13 cellular contexts compared by ENCODE assay signal in genomic region chr7:17474724-17475344, GRCh38.
DNase-seq lines count a peak whose midpoint lies in the region; ATAC-seq, FAIRE-seq and TF ChIP-seq lines count a peak whose summit lies in the region.
"Had no signal": no experiment of that assay in that cellular context is flagged by ENCODE, and none has a peak within 500 bp of the region (broad histone marks: within the 10 kb centered on the region; RNA-seq: fewer than 3 reads in every experiment).

No MANE protein-coding gene starts in this region.

- no peaks in the 10 kb centered on the region for H3F3A ChIP-seq in MM.1S (ENCODE audit: insufficient read depth, low read length)
- no peaks in the 10 kb centered on the region for H3F3A ChIP-seq in neural progenitor cell (ENCODE audit: low read depth)

- H3K79me2 ChIP-seq in MM.1S (ENCODE audit: low read length) (no peaks in the 10 kb centered on the region), neural progenitor cell (ENCODE audit: low read depth) (no peaks in the 10 kb centered on the region), hepatocyte (no peaks in the 10 kb centered on the region)

- no peak overlapping the region for H3K4me3 Mint-ChIP-seq in neural progenitor cell
- H3K4me3 Mint-ChIP-seq: activated CD8-positive, alpha-beta T cell treated with anti-CD3 and anti-CD28 coated beads, Interleukin-2, amount 10 ng/mL, durations not matched to agents 7 days and 5 days had no signal

- H3K36me3 ChIP-seq in MM.1S (replicated peaks; ENCODE audit: insufficient read depth, low read length) (no peaks in the 10 kb centered on the region), brain microvascular endothelial cell (replicated peaks) (no peaks in the 10 kb centered on the region), neural progenitor cell (no peaks in the 10 kb centered on the region), hepatocyte (replicated peaks; ENCODE audit: insufficient read depth, low read depth) (no peaks in the 10 kb centered on the region), pancreas (no peaks in the 10 kb centered on the region)
- H3K36me3 ChIP-seq: adrenal gland had no signal

- H3K4me3 ChIP-seq in MM.1S (ENCODE audit: low read length) (no peak overlapping the region), brain microvascular endothelial cell (ENCODE audit: low read depth, low read length) (no peak overlapping the region), neural progenitor cell (no peak overlapping the region), hepatocyte (no peak overlapping the region), pancreas (no peak overlapping the region)
- H3K4me3 ChIP-seq: adrenal gland had no signal

- H3K9ac ChIP-seq in MM.1S (ENCODE audit: low read length) = no peak overlapping the region
- no peak overlapping the region for H3K9ac ChIP-seq in neural progenitor cell

- H4K20me1 ChIP-seq in MM.1S (ENCODE audit: insufficient read depth, low read length) (no peaks in the 10 kb centered on the region), neural progenitor cell (ENCODE audit: low read depth) (no peaks in the 10 kb centered on the region), hepatocyte (ENCODE audit: insufficient read depth, poor library complexity, severe bottlenecking) (no peaks in the 10 kb centered on the region)

- no peaks in the 10 kb centered on the region for H3K36me3 Mint-ChIP-seq in neural progenitor cell

- FAIRE-seq in pancreas (lab: Jason Lieb, UNC) = no peak
- FAIRE-seq: A204.1 had no signal

- H3K4me2 ChIP-seq in MM.1S (ENCODE audit: low read depth, low read length) (no peak overlapping the region), neural progenitor cell (no peak overlapping the region), hepatocyte (no peak overlapping the region)

- no peaks in the 10 kb centered on the region for H3K27me3 Mint-ChIP-seq in neural progenitor cell (ENCODE audit: insufficient read depth, low read depth)

- 89% methylated on average over 13 of the region's 13 CpGs for WGBS in hepatocyte (ENCODE audit: low lambda C conversion rate, missing lambda C conversion rate)
- WGBS in pancreas, 2 donors = 79% methylated on average over 13 of the region's 13 CpGs

- no peaks in the 10 kb centered on the region for H3K9me3 Mint-ChIP-seq in neural progenitor cell

- H3K4me1 ChIP-seq in MM.1S (ENCODE audit: low read length) (no peaks in the 10 kb centered on the region), neural progenitor cell (no peaks in the 10 kb centered on the region), hepatocyte (ENCODE audit: insufficient read depth) (no peaks in the 10 kb centered on the region), pancreas (no peaks in the 10 kb centered on the region)
- H3K4me1 ChIP-seq: adrenal gland had no signal

- DNase-seq in DMS53 (lab: John Stamatoyannopoulos, UW) (peak; percentile 22), DMS53 treated with DMSO at 0.1 percent for 48 hours (lab: John Stamatoyannopoulos, UW; ENCODE audit: unreplicated experiment) (no peak), MM.1S (no peak), brain microvascular endothelial cell (no peak), neural progenitor cell (ENCODE audit: low spot score) (peak; percentile 39), AG08395 (ENCODE audit: low spot score) (no peak), hepatocyte (ENCODE audit: low spot score) (no peak), pancreas (no peak)
- DNase-seq: activated CD8-positive, alpha-beta T cell treated with anti-CD3 and anti-CD28 coated beads, Interleukin-2, amount 10 ng/mL, durations not matched to agents 7 days and 5 days; adrenal gland; left cardiac atrium; nucleus accumbens had no signal

- TF ChIP-seq CTCF in MM.1S (IDR thresholded peaks at IDR 0.05; ENCODE audit: low read length) (0 out of 2 replicates have a peak, but pooled peaks have one; percentile 5), brain microvascular endothelial cell (IDR thresholded peaks at IDR 0.05; ENCODE audit: low read depth, low read length, missing control alignments) (peak; percentile 54), neural progenitor cell (IDR thresholded peaks at IDR 0.05) (peak; percentile 42), hepatocyte (IDR thresholded peaks at IDR 0.05; ENCODE audit: poor library complexity) (no peak), pancreas (IDR thresholded peaks at IDR 0.05) (no peak)

- H3K27ac Mint-ChIP-seq in neural progenitor cell = peak overlapping the region; percentile 2
- H3K27ac Mint-ChIP-seq: activated CD8-positive, alpha-beta T cell treated with anti-CD3 and anti-CD28 coated beads, Interleukin-2, amount 10 ng/mL, durations not matched to agents 7 days and 5 days had no signal

- intact Hi-C loops in pancreas (cut with DNase I) = no loop called here

- no peak overlapping the region for H3K27ac ChIP-seq in MM.1S (ENCODE audit: low read length)
- H3K27ac ChIP-seq in brain microvascular endothelial cell = no peak overlapping the region
- no peak overlapping the region for H3K27ac ChIP-seq in neural progenitor cell
- H3K27ac ChIP-seq in hepatocyte = no peak overlapping the region
- no peak overlapping the region for H3K27ac ChIP-seq in pancreas
- H3K27ac ChIP-seq: adrenal gland had no signal

- in situ Hi-C loops in brain microvascular endothelial cell (cut with HindIII; ENCODE audit: low pct_ligation_motif_present, low sequenced_read_pairs) = no loop called here

- H3K27me3 ChIP-seq in MM.1S (replicated peaks; ENCODE audit: insufficient read depth, low read length) = no peaks in the 10 kb centered on the region
- no peaks in the 10 kb centered on the region for H3K27me3 ChIP-seq in brain microvascular endothelial cell (replicated peaks)
- no peaks in the 10 kb centered on the region for H3K27me3 ChIP-seq in neural progenitor cell
- no peaks in the 10 kb centered on the region for H3K27me3 ChIP-seq in hepatocyte
- no peaks in the 10 kb centered on the region for H3K27me3 ChIP-seq in pancreas
- H3K27me3 ChIP-seq: adrenal gland had no signal

- no peaks in the 10 kb centered on the region for H3K4me1 Mint-ChIP-seq in neural progenitor cell

- H3K9me2 ChIP-seq in MM.1S (replicated peaks; ENCODE audit: insufficient read depth, low read length) = no peaks in the 10 kb centered on the region
- H3K9me2 ChIP-seq in hepatocyte (replicated peaks; ENCODE audit: insufficient read depth) = no peaks in the 10 kb centered on the region

- H2AFZ ChIP-seq in MM.1S (ENCODE audit: low read length) (no peak overlapping the region), neural progenitor cell (replicated peaks) (no peak overlapping the region), hepatocyte (no peak overlapping the region)

- ATAC-seq in pancreas = no peak
- ATAC-seq: activated CD8-positive, alpha-beta T cell treated with anti-CD3 and anti-CD28 coated beads, Interleukin-2, amount 10 ng/mL, durations not matched to agents 7 days and 5 days; left cardiac atrium had no signal

- H3K9me3 ChIP-seq in MM.1S (replicated peaks; ENCODE audit: insufficient read depth, low read length) (no peaks in the 10 kb centered on the region), neural progenitor cell (ENCODE audit: low read depth) (no peaks in the 10 kb centered on the region), hepatocyte (ENCODE audit: low read depth) (peaks cover 8% of the 10 kb centered on the region), pancreas (no peaks in the 10 kb centered on the region)
- H3K9me3 ChIP-seq: adrenal gland had no signal

Comparison
In these comparisons a context has a peak if more than half of its experiments do, and no peak if none do; other contexts are left out.
1. DNase-seq: peak in DMS53 (single experiment) and neural progenitor cell (single experiment); none in DMS53 treated with DMSO at 0.1 percent for 48 hours (single experiment), MM.1S (single experiment), brain microvascular endothelial cell (single experiment), AG08395 (single experiment), hepatocyte (single experiment) and pancreas (0 of 6).
2. CTCF ChIP-seq: peak in MM.1S (single experiment), brain microvascular endothelial cell (single experiment) and neural progenitor cell (single experiment); none in hepatocyte (single experiment) and pancreas (0 of 4).